Comparison of ENCODE assay signal across 8 cellular contexts in the genomic region with DNA sequence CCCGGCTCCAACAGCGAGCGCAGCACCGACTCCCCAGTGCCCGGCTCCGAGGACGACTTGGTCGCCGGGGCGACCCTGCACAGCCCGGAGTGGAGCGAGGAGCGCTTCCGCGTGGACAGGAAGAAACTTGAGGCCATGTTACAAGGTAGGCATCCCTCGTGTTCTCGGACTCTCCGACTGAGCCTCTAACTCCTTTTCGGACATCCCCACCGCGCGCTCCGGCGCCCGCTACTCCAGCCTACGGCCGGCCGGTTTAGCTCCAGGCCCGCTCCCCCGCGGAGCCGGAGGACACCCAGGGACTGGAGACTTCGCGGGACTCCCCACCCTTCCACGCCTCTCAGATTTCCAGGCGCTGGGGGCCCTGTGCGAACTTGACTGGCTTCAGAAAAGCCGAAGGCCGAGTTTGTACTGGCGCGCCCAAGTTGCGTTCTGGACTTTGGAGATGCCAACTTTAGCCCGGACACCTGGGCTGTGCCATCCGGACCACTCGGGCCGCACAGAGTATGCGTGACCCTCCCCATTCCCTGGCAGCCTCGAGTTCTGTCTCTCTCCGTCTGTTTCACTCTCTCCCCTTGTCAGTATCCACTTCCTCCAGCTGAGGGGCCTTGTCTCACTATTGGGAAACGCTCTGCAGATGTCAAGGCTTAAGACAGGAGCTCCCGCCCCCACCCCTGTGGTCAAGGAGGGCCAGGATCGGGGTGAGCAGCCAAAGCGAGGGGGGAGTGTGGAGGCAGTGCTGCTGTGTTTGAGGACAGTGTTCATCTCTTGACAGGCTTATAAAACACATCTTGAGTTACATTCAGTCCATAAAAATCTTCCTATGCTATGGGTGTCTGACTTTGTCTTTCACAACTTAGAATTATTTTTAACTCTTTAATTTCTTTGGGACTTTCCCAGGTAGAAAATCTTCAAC. TPM values are rescaled to one million over a fixed set of nuclear protein-coding genes. Genes with fewer than 3 reads are reported as not detected.
DNase-seq lines count a peak whose midpoint lies in the region; ATAC-seq, FAIRE-seq and TF ChIP-seq lines count a peak whose summit lies in the region.

No MANE protein-coding gene starts in this region.

- TF ChIP-seq EP300 in H1 (IDR thresholded peaks at IDR 0.05; ENCODE audit: borderline replicate concordance in 1 of 2, low read depth in 2 of 2, low read length in 2 of 2) = no peak

- H3K27ac ChIP-seq in H1 (ENCODE audit: low read depth, low read length) = no peak overlapping the region
- H3K27ac ChIP-seq in right lobe of liver = peak overlapping the region in 2 of 3 donors; percentile 20 to 36
- H3K27ac ChIP-seq in stomach smooth muscle (ENCODE audit: low read length) = no peak overlapping the region

- no peak overlapping the region for H2BK15ac ChIP-seq in H1 (ENCODE audit: low read length)

- POLR2A ChIA-PET in H1 (lab: Charles Lee; ENCODE audit: partially characterized antibody) = interaction anchor here (0.6 kb wide), 1 partner anchor 1389 kb away, joined by 3 read pairs; no protein-coding TSS in a partner anchor

- CTCF ChIA-PET in H1 (lab: Charles Lee; ENCODE audit: partially characterized antibody) = interaction anchor here (0.5 to 1.5 kb wide), 7 partner anchors 13 to 331 kb away, joined by 3 to 6 read pairs (median 3); no protein-coding TSS in a partner anchor

- peak overlapping the region; percentile 51; the same call in 1 of the 2 replicates for H4K8ac ChIP-seq in H1 (ENCODE audit: extremely low read depth, insufficient read depth, low read length)

- ATAC-seq in GM21723 (IDR thresholded peaks at IDR 0.05; ENCODE audit: unreplicated experiment) (peak; percentile 14), right lobe of liver (peak; percentile 52 to 60 (median 56))

- peak overlapping the region in 3 of 4 experiments; percentile 20 to 44 (median 37); a peak in 3 of 7 replicates for H3K9ac ChIP-seq in H1 (replicated peaks in 1 of 4; ENCODE audit: extremely low read depth in 1 of 4, low read depth in 3 of 4, low read length in 3 of 4)
- peak overlapping the region; percentile 49 to 58 for H3K9ac ChIP-seq in stomach smooth muscle (ENCODE audit: low read length in 2 of 2)

- no peak; a peak in 1 of 4 replicates for TF ChIP-seq RAD21 in H1 (IDR thresholded peaks at IDR 0.05 in 1 of 2, conservative IDR thresholded peaks at IDR 0.05 in 1 of 2; ENCODE audit: low read depth in 2 of 2, low read length in 2 of 2)

- H3K4me3 ChIP-seq in H1 (ENCODE audit: extremely low read depth in 1 of 4, insufficient read depth in 2 of 4, low read depth in 3 of 4, low read length in 4 of 4) (peak overlapping the region; percentile 55 to 87 (median 70)), right lobe of liver (peak overlapping the region; percentile 43 to 55 (median 44)), stomach smooth muscle (ENCODE audit: low read length in 2 of 2) (peak overlapping the region; percentile 52 to 74)

- H3K4ac ChIP-seq in H1 (replicated peaks; ENCODE audit: insufficient read length, low read depth, low read length) = no peak overlapping the region

- no peak overlapping the region for H4K5ac ChIP-seq in H1 (ENCODE audit: insufficient read length, low read depth, low read length)

- H3K4me2 ChIP-seq in H1 (ENCODE audit: insufficient read depth in 1 of 2, low read depth in 2 of 2, low read length in 2 of 2) = peak overlapping the region; percentile 99 to 100

- H2BK120ac ChIP-seq in H1 (replicated peaks; ENCODE audit: low read depth, low read length) = no peak overlapping the region

- H2BK12ac ChIP-seq in H1 (ENCODE audit: low read depth, low read length) = no peak overlapping the region

- no peak for FAIRE-seq in H1 (lab: Jason Lieb, UNC)

- no peaks in the 10 kb centered on the region for H3K79me2 ChIP-seq in H1 (ENCODE audit: control insufficient read depth in 1 of 2, insufficient read depth in 2 of 2, low read length in 2 of 2)

- peaks cover 0 to 8% (median 4%) of the 10 kb centered on the region in 4 experiments; a peak in 4 of 7 replicates for H3K4me1 ChIP-seq in H1 (replicated peaks in 1 of 4; ENCODE audit: control insufficient read depth in 3 of 4, insufficient read depth in 4 of 4, low read length in 3 of 4)
- H3K4me1 ChIP-seq in right lobe of liver = peaks cover 0 to 9% (median 0%) of the 10 kb centered on the region in 4 donors
- H3K4me1 ChIP-seq in stomach smooth muscle (ENCODE audit: control insufficient read depth, insufficient read depth, low read length) = peaks cover 4% of the 10 kb centered on the region

- no peak overlapping the region for H3K23ac ChIP-seq in H1 (ENCODE audit: insufficient read length)

- H3K36me3 ChIP-seq in H1 (ENCODE audit: control insufficient read depth in 2 of 4, insufficient read depth in 4 of 4, low read length in 3 of 4) = no peaks in the 10 kb centered on the region
- no peaks in the 10 kb centered on the region for H3K36me3 ChIP-seq in right lobe of liver
- no peaks in the 10 kb centered on the region for H3K36me3 ChIP-seq in stomach smooth muscle (ENCODE audit: control insufficient read depth in 2 of 2, insufficient read depth in 2 of 2, low read length in 2 of 2)

- no peak overlapping the region for H2AK5ac ChIP-seq in H1 (ENCODE audit: low read depth, low read length)

- no peak overlapping the region for H3K56ac ChIP-seq in H1 (replicated peaks; ENCODE audit: insufficient read length, low read depth, low read length)

- no peak overlapping the region for H2BK5ac ChIP-seq in H1 (ENCODE audit: low read depth, low read length)

- no peak overlapping the region for H3K14ac ChIP-seq in H1 (ENCODE audit: insufficient read length)

- peaks cover 7 to 35% (median 27%) of the 10 kb centered on the region in 4 experiments for H3K27me3 ChIP-seq in H1 (replicated peaks in 1 of 4; ENCODE audit: control insufficient read depth in 3 of 4, extremely low read depth in 1 of 4, insufficient read depth in 3 of 4, low read length in 3 of 4)
- no peaks in the 10 kb centered on the region for H3K27me3 ChIP-seq in right lobe of liver
- H3K27me3 ChIP-seq in stomach smooth muscle (ENCODE audit: control insufficient read depth in 1 of 2, insufficient read depth in 2 of 2, low read length in 2 of 2) = peaks cover 2 to 7% of the 10 kb centered on the region in 2 donors

- peak overlapping the region; percentile 86 for H2AFZ ChIP-seq in H1 (ENCODE audit: low read length)

- no peak for TF ChIP-seq POLR2A in H1 (IDR thresholded peaks at IDR 0.05; ENCODE audit: control extremely low read depth in 1 of 2, low read depth in 2 of 2, low read length in 2 of 2)
- TF ChIP-seq POLR2A in right lobe of liver (IDR thresholded peaks at IDR 0.05) = no peak

- H2BK20ac ChIP-seq in H1 (ENCODE audit: low read length) = no peak overlapping the region

- TF ChIP-seq CTCF in AG09319 (IDR thresholded peaks at IDR 0.05; ENCODE audit: low read depth, low read length) = no peak
- TF ChIP-seq CTCF in H1 (IDR thresholded peaks at IDR 0.05; ENCODE audit: control extremely low read depth in 1 of 3, insufficient read depth in 1 of 3, low read depth in 1 of 3, low read length in 3 of 3) = no peak
- TF ChIP-seq CTCF in right lobe of liver (IDR thresholded peaks at IDR 0.05) = no peak

- in situ Hi-C loops in SK-MEL-5 (cut with HindIII; ENCODE audit: low pct_unique_long_range_greater_than_20kb, low sequenced_read_pairs) = no loop called here

- intact Hi-C loops in right lobe of liver (cut with DNase I) = no loop called here

- H3K79me1 ChIP-seq in H1 (ENCODE audit: low read depth, low read length) = no peaks in the 10 kb centered on the region; the same call in 1 of the 2 replicates

- H3K18ac ChIP-seq in H1 (ENCODE audit: extremely low read depth, low read length) = no peak overlapping the region; the same call in 1 of the 2 replicates

- peaks cover 12% of the 10 kb centered on the region for H3K23me2 ChIP-seq in H1 (ENCODE audit: low read depth, low read length)

- DNase-seq in AG09319 (ENCODE audit: extremely low read depth, low read depth) (peak; percentile 69), SK-MEL-5 (ENCODE audit: low read depth, low spot score) (peak; percentile 38), H1 (ENCODE audit: low read depth in 1 of 2, low spot score in 2 of 2) (peak in 1 of 2 experiments; percentile 68), right lobe of liver (peak in 2 of 3 donors; percentile 23 to 45), hippocampal formation (lab: John Stamatoyannopoulos, UW) (no peak), NCI-H2171 treated with DMSO at 0.1 percent for 48 hours (lab: John Stamatoyannopoulos, UW) (no peak)

- H4K91ac ChIP-seq in H1 (replicated peaks; ENCODE audit: insufficient read length, low read length) = no peak overlapping the region

- H4K20me1 ChIP-seq in H1 (replicated peaks in 1 of 2; ENCODE audit: control insufficient read depth in 1 of 2, insufficient read depth in 2 of 2, low read length in 2 of 2) = no peaks in the 10 kb centered on the region

- 3% methylated on average over 40 of the region's 53 CpGs; no CpG with 5 or more reads in 1 of the 2 experiments for WGBS in H1 (ENCODE audit: extremely low coverage in 1 of 2, insufficient coverage in 1 of 2, insufficient read length in 1 of 2, insufficient replicate concordance in 2 of 2, low coverage in 1 of 2, low lambda C conversion rate in 2 of 2, missing lambda C conversion rate in 1 of 2), 2 experiments
- WGBS in right lobe of liver (ENCODE audit: insufficient coverage, low coverage, low lambda C conversion rate, missing lambda C conversion rate) = 1% methylated on average over 9 of the region's 53 CpGs

- no peaks in the 10 kb centered on the region for H3K9me3 ChIP-seq in H1 (ENCODE audit: insufficient read depth in 2 of 2, low read depth in 1 of 2, low read length in 1 of 2)
- no peaks in the 10 kb centered on the region for H3K9me3 ChIP-seq in right lobe of liver
- H3K9me3 ChIP-seq in stomach smooth muscle (ENCODE audit: control insufficient read depth in 2 of 2, low read length in 2 of 2) = no peaks in the 10 kb centered on the region

TF ChIP-seq in H1, 55 proteins besides CTCF, POLR2A, EP300 and RAD21 (continues in another document):
- no peak for TF ChIP-seq CHD1 (IDR thresholded peaks at IDR 0.05; ENCODE audit: low read depth, low read length)
- TF ChIP-seq KDM4A (IDR thresholded peaks at IDR 0.05; ENCODE audit: low read depth, low read length, severe bottlenecking) = peak; percentile 94
- no peak for TF ChIP-seq RNF2 (IDR thresholded peaks at IDR 0.05; ENCODE audit: borderline replicate concordance, low read depth, low read length, missing control alignments, poor library complexity, severe bottlenecking)

RNA-seq across cellular contexts. Expression of a gene that starts 0.8 kb away (rescaled TPM):
- 7.2 and 8.3 TPM in 2 replicates for total RNA-seq in SK-MEL-5 (2014; rRNA removed; shearing (Covaris generic))
- polyA plus RNA-seq in SK-MEL-5 (2015; cell fraction: cytosol; rRNA removed) = 3.2 and 5.3 TPM in 2 replicates
- polyA plus RNA-seq in SK-MEL-5 (2015; cell fraction: nucleus; rRNA removed) = 4.2 and 5.9 TPM in 2 replicates
- 0.73 and 1.0 TPM in 2 replicates for total RNA-seq in H1 (2021; fragmentation: NEBNext Ultra II Directional; extraction: Animal tissue kit (Norgen Biotek cat#: 25700))
- 0.20 and 0.31 TPM in 2 replicates for polyA plus RNA-seq in H1 (2011; rRNA removed)
- 0.22 TPM for polyA plus RNA-seq in H1 (2011; cell fraction: cytosol; rRNA removed)
- polyA plus RNA-seq in H1 (2011; cell fraction: nucleus; rRNA removed) = 0.60 TPM
- 0.23 to 0.60 TPM (median 0.49 TPM) in 4 replicates for polyA plus RNA-seq in H1 (2012, experiment 1 of 2)
- polyA plus RNA-seq in H1 (2012, experiment 2 of 2) = 0.07 TPM
- polyA plus RNA-seq in H1 (2013, experiment 1 of 2) = 0.73 TPM
- polyA plus RNA-seq in H1 (2013, experiment 2 of 2) = 0.66 TPM
- polyA minus RNA-seq in H1 (2011; rRNA and poly(A)+ RNA removed) = 1.9 and 2.7 TPM in 2 replicates
- 0.66 TPM for polyA minus RNA-seq in H1 (2011; cell fraction: cytosol; rRNA and poly(A)+ RNA removed)
- polyA minus RNA-seq in H1 (2011; cell fraction: nucleus; rRNA and poly(A)+ RNA removed) = 2.1 TPM
- 1 to 10 TPM; 1.2 to 9.0 (median 2.3) TPM for total RNA-seq in right lobe of liver

Comparison
In these comparisons a context has a peak if more than half of its experiments do, and no peak if none do; other contexts are left out.
1. DNase-seq: peak in AG09319 (single experiment), SK-MEL-5 (single experiment) and right lobe of liver (2 of 3); none in hippocampal formation (0 of 2) and NCI-H2171 treated with DMSO at 0.1 percent for 48 hours (single experiment).
2. H3K27ac ChIP-seq: peak in right lobe of liver (2 of 3); none in H1 (single experiment) and stomach smooth muscle (single experiment).
3. Peak in every context shown above with its lines, with median percentiles within 50 percentile points of each other: H3K4me3 ChIP-seq.